1 cellular context compared by ENCODE assay signal in genomic region chr3:133452603-133453313, GRCh38.
TF ChIP-seq lines count a peak whose summit lies in the region.

No MANE protein-coding gene starts in this region.

TF ChIP-seq in HepG2, 621 proteins besides CTCF, POLR2A, EP300 and RAD21 (continued from another document and continues in another):
- no peak for TF ChIP-seq ZNF687 (CRISPR knock-in tag; IDR thresholded peaks at IDR 0.05)
- TF ChIP-seq SNAI1 (CRISPR knock-in tag; IDR thresholded peaks at IDR 0.05; ENCODE audit: borderline replicate concordance) = no peak
- no peak for TF ChIP-seq USF2 (IDR thresholded peaks at IDR 0.05; ENCODE audit: low read depth, low read length)
- TF ChIP-seq USF2 (CRISPR knock-in tag; IDR thresholded peaks at IDR 0.05; ENCODE audit: borderline replicate concordance) = no peak
- no peak for TF ChIP-seq ZFP41 (CRISPR knock-in tag; IDR thresholded peaks at IDR 0.05; ENCODE audit: borderline replicate concordance)
- no peak for TF ChIP-seq HINFP (CRISPR knock-in tag; IDR thresholded peaks at IDR 0.05; ENCODE audit: low read depth)
- TF ChIP-seq RARG (CRISPR knock-in tag; IDR thresholded peaks at IDR 0.05; ENCODE audit: low read depth) = no peak
- TF ChIP-seq ZNF333 (CRISPR knock-in tag; IDR thresholded peaks at IDR 0.05; ENCODE audit: borderline replicate concordance) = no peak
- no peak for TF ChIP-seq SOX13 (IDR thresholded peaks at IDR 0.05)
- TF ChIP-seq SOX13 (CRISPR knock-in tag; conservative IDR thresholded peaks at IDR 0.05 in 1 of 2, IDR thresholded peaks at IDR 0.05 in 1 of 2) = peak in 1 of 2 experiments; percentile 48; a peak in 1 of 4 replicates
- TF ChIP-seq KDM5A (IDR thresholded peaks at IDR 0.05; ENCODE audit: borderline replicate concordance, low read length) = no peak
- no peak for TF ChIP-seq ZBTB38 (CRISPR knock-in tag; IDR thresholded peaks at IDR 0.05)
- TF ChIP-seq FOXP1 (IDR thresholded peaks at IDR 0.05) = no peak
- TF ChIP-seq FOXP1 (CRISPR knock-in tag; IDR thresholded peaks at IDR 0.05) = peak; percentile 46; the same call in 1 of the 2 replicates
- no peak for TF ChIP-seq MTA3 (CRISPR knock-in tag; IDR thresholded peaks at IDR 0.05)
- peak; percentile 16; the same call in 1 of the 2 replicates for TF ChIP-seq FOXJ3 (CRISPR knock-in tag; IDR thresholded peaks at IDR 0.05; ENCODE audit: borderline replicate concordance)
- TF ChIP-seq KLF13 (CRISPR knock-in tag; IDR thresholded peaks at IDR 0.05) = no peak
- TF ChIP-seq NCOA2 (CRISPR knock-in tag; IDR thresholded peaks at IDR 0.05) = peak; percentile 58; the same call in 1 of the 2 replicates
- peak; percentile 77 for TF ChIP-seq PAXIP1 (CRISPR knock-in tag; conservative IDR thresholded peaks at IDR 0.05)
- TF ChIP-seq ZNF513 (CRISPR knock-in tag; conservative IDR thresholded peaks at IDR 0.05) = no peak
- TF ChIP-seq CREM (IDR thresholded peaks at IDR 0.05) = 0 out of 2 replicates have a peak, but pooled peaks have one; percentile 34
- TF ChIP-seq CREM (CRISPR knock-in tag; IDR thresholded peaks at IDR 0.05) = no peak
- TF ChIP-seq GATAD2A (CRISPR knock-in tag; IDR thresholded peaks at IDR 0.05) = peak; percentile 44; the same call in 1 of the 2 replicates
- TF ChIP-seq ZBTB4 (CRISPR knock-in tag; IDR thresholded peaks at IDR 0.05; ENCODE audit: borderline replicate concordance) = no peak
- no peak for TF ChIP-seq ZBTB34 (CRISPR knock-in tag; IDR thresholded peaks at IDR 0.05)
- 0 out of 2 replicates have a peak, but pooled peaks have one; percentile 22 for TF ChIP-seq TCF7 (IDR thresholded peaks at IDR 0.05; ENCODE audit: low read depth)
- no peak for TF ChIP-seq CHCHD3 (CRISPR knock-in tag; IDR thresholded peaks at IDR 0.05)
- no peak for TF ChIP-seq NFIB (CRISPR knock-in tag; IDR thresholded peaks at IDR 0.05; ENCODE audit: borderline replicate concordance)
- TF ChIP-seq NR2C2 (CRISPR knock-in tag; IDR thresholded peaks at IDR 0.05; ENCODE audit: borderline replicate concordance) = no peak
- no peak for TF ChIP-seq SMAD1 (CRISPR knock-in tag; IDR thresholded peaks at IDR 0.05; ENCODE audit: borderline replicate concordance, low read depth)
- TF ChIP-seq PPARG (CRISPR knock-in tag; conservative IDR thresholded peaks at IDR 0.05) = no peak
- no peak for TF ChIP-seq NCOA1 (CRISPR knock-in tag; IDR thresholded peaks at IDR 0.05)
- no peak for TF ChIP-seq ZNF703 (CRISPR knock-in tag; IDR thresholded peaks at IDR 0.05; ENCODE audit: borderline replicate concordance)
- no peak for TF ChIP-seq EHMT2 (IDR thresholded peaks at IDR 0.05; ENCODE audit: borderline replicate concordance, low read depth, low read length)
- 0 out of 2 replicates have a peak, but pooled peaks have one; percentile 35 for TF ChIP-seq MAFF (IDR thresholded peaks at IDR 0.05; ENCODE audit: low read depth, low read length)
- TF ChIP-seq RFXAP (CRISPR knock-in tag; IDR thresholded peaks at IDR 0.05; ENCODE audit: borderline replicate concordance) = no peak
- TF ChIP-seq SOX6 (IDR thresholded peaks at IDR 0.05) = no peak
- peak; percentile 55 for TF ChIP-seq SOX6 (CRISPR knock-in tag; IDR thresholded peaks at IDR 0.05)
- TF ChIP-seq MYC (CRISPR knock-in tag; IDR thresholded peaks at IDR 0.05; ENCODE audit: borderline replicate concordance) = no peak
- TF ChIP-seq ZNF205 (CRISPR knock-in tag; IDR thresholded peaks at IDR 0.05) = no peak
- TF ChIP-seq DPF2 (CRISPR knock-in tag; IDR thresholded peaks at IDR 0.05; ENCODE audit: borderline replicate concordance, low read depth) = 0 out of 2 replicates have a peak, but pooled peaks have one; percentile 23
- no peak for TF ChIP-seq DNMT3B (CRISPR knock-in tag; conservative IDR thresholded peaks at IDR 0.05)
- no peak for TF ChIP-seq ARHGAP35 (CRISPR knock-in tag; IDR thresholded peaks at IDR 0.05; ENCODE audit: borderline replicate concordance)
- peak; percentile 30; the same call in 1 of the 2 replicates for TF ChIP-seq ZNF362 (CRISPR knock-in tag; IDR thresholded peaks at IDR 0.05; ENCODE audit: borderline replicate concordance)
- TF ChIP-seq AGO1 (IDR thresholded peaks at IDR 0.05; ENCODE audit: low read depth, low read length, poor library complexity, severe bottlenecking) = no peak
- 0 out of 2 replicates have a peak, but pooled peaks have one; percentile 13 for TF ChIP-seq CEBPG (CRISPR knock-in tag; IDR thresholded peaks at IDR 0.05)
- 0 out of 2 replicates have a peak, but pooled peaks have one; percentile 32 for TF ChIP-seq ZNF264 (CRISPR knock-in tag; IDR thresholded peaks at IDR 0.05)
